ENCODE assay signal across 20 cellular contexts in the genomic region with DNA sequence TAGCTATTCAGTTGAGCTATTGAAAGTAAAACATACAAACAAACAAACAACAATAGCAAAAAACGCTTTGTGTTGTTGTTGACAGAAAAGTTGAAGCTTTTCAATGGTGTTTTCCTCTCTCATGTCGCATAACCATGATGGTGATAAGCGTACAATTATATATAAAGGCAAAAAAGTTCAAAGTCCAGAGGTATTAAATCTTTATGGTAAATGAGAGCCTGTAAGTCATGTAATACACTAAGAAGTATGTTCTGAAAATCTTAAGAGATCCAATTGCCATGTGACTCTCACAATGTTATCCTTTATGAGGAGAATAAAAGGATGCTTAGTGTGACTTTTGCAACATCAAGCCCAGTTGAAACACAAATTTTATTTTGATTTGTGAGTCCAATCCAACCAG.
A peak's percentile ranks its signal among the peaks of the same experiment; 100 is the strongest.
DNase-seq lines count a peak whose midpoint lies in the region; ATAC-seq, FAIRE-seq and TF ChIP-seq lines count a peak whose summit lies in the region.
"Had no signal": no experiment of that assay in that cellular context is flagged by ENCODE, and none has a peak within 500 bp of the region (broad histone marks: within the 10 kb centered on the region; RNA-seq: fewer than 3 reads in every experiment).

No MANE protein-coding gene starts in this region.

- no peaks in the 10 kb centered on the region for H3K27me3 ChIP-seq in left lung
- H3K27me3 ChIP-seq in small intestine (ENCODE audit: control insufficient read depth in 2 of 2, insufficient read depth in 2 of 2, low read length in 2 of 2) = no peaks in the 10 kb centered on the region
- H3K27me3 ChIP-seq: BLaER1 had no signal

- H3K4me3 ChIP-seq in left lung = no peak overlapping the region
- H3K4me3 ChIP-seq in small intestine (ENCODE audit: low read depth in 1 of 2, low read length in 2 of 2) = no peak overlapping the region
- H3K4me3 ChIP-seq: BLaER1 had no signal

- H3K27ac ChIP-seq in left lung (peak overlapping the region; percentile 42 to 67), small intestine (ENCODE audit: low read depth in 1 of 2, low read length in 1 of 2) (no peak overlapping the region)
- H3K27ac ChIP-seq: BLaER1 had no signal

- WGBS in small intestine, 3 donors = 34 to 70% (median 43%) methylated on average over 3 of the region's 3 CpGs

- H3K36me3 ChIP-seq in left lung (no peaks in the 10 kb centered on the region), small intestine (ENCODE audit: control insufficient read depth in 2 of 2, insufficient read depth in 2 of 2, low read length in 2 of 2) (no peaks in the 10 kb centered on the region)
- H3K36me3 ChIP-seq: BLaER1 had no signal

- H3K9me3 ChIP-seq in left lung (no peaks in the 10 kb centered on the region), small intestine (ENCODE audit: control insufficient read depth, low read depth) (no peaks in the 10 kb centered on the region)
- H3K9me3 ChIP-seq: BLaER1 had no signal

- FAIRE-seq in colon (lab: Jason Lieb, UNC) = peak; percentile 31
- FAIRE-seq in small intestine (lab: Jason Lieb, UNC) = no peak
- FAIRE-seq: GM12892, GM18507 had no signal

- intact Hi-C loops in left lung (cut with DNase I) = no loop called here

- no peak for ATAC-seq in left lung
- ATAC-seq in GM18517 (IDR thresholded peaks at IDR 0.05; ENCODE audit: unreplicated experiment) = no peak
- ATAC-seq: HCT116 had no signal

- no peak for TF ChIP-seq CTCF in left lung (IDR thresholded peaks at IDR 0.05)

- no peaks in the 10 kb centered on the region for H3K4me1 ChIP-seq in left lung
- H3K4me1 ChIP-seq in small intestine (ENCODE audit: control insufficient read depth in 2 of 2, insufficient read depth in 1 of 2, low read depth in 1 of 2, low read length in 1 of 2) = peaks cover 0 to 2% of the 10 kb centered on the region in 2 donors
- H3K4me1 ChIP-seq: BLaER1 had no signal

- DNase-seq in left lung (no peak), midbrain (lab: John Stamatoyannopoulos, UW) (peak; percentile 11), small intestine (peak; percentile 17), Ammon's horn (ENCODE audit: low spot score) (no peak), OCI-M1 (lab: John Stamatoyannopoulos, UW) (no peak)
- no peak for DNase-seq in stimulated activated CD4-positive, alpha-beta T cell treated with anti-CD3 and anti-CD28 coated beads, Interleukin-1b, Interleukin-23, amount 100 ng/mL, for 48 hours
- DNase-seq: AML-193; CD4-positive, alpha-beta memory T cell; DMS153; DMS79; GDM1; GOT3; H7; HFFc6 had no signal

Comparison
In these comparisons a context has a peak if more than half of its experiments do, and no peak if none do; other contexts are left out.
1. DNase-seq: peak in midbrain (single experiment) and small intestine (single experiment); none in left lung (0 of 2), Ammon's horn (single experiment), OCI-M1 (single experiment) and stimulated activated CD4-positive, alpha-beta T cell treated with anti-CD3 and anti-CD28 coated beads, Interleukin-1b, Interleukin-23, amount 100 ng/mL, for 48 hours (single experiment).
2. H3K27ac ChIP-seq: peak in left lung (2 of 2); none in small intestine (0 of 2).